In genomic region chr14:32080001-32080510, GRCh38 we compare ENCODE assay signal across 22 cellular contexts. TPM values are rescaled to one million over a fixed set of nuclear protein-coding genes. Genes with fewer than 3 reads are reported as not detected.
DNase-seq lines count a peak whose midpoint lies in the region; FAIRE-seq and TF ChIP-seq lines count a peak whose summit lies in the region.
"Had no signal": no experiment of that assay in that cellular context is flagged by ENCODE, and none has a peak within 500 bp of the region (broad histone marks: within the 10 kb centered on the region; RNA-seq: fewer than 3 reads in every experiment).

No MANE protein-coding gene starts in this region.

- TF ChIP-seq POLR2A in breast epithelium (IDR thresholded peaks at IDR 0.05): no peak

- POLR2A ChIA-PET in MCF 10A (lab: Yijun Ruan, JAX): interaction anchor here (0.7 to 1.8 kb wide), 7 partner anchors 11 to 142 kb away, joined by 3 to 6 read pairs (median 4); partner anchors contain the start of gene RNU6-8

- no peaks in the 10 kb centered on the region for H3K9me3 Mint-ChIP-seq in MCF 10A (ENCODE audit: unreplicated experiment)
- H3K9me3 Mint-ChIP-seq in type B pancreatic cell: peaks cover 4% of the 10 kb centered on the region
- H3K9me3 Mint-ChIP-seq: activated CD4-positive, alpha-beta memory T cell treated with anti-CD3 and anti-CD28 coated beads for 36 hours; activated T-cell treated with anti-CD3 and anti-CD28 coated beads, Interleukin-2, amount 50 U/mL, for 4 hours had no signal

- H3K27ac Mint-ChIP-seq in MCF 10A (ENCODE audit: low read depth, unreplicated experiment) (no peak overlapping the region), type B pancreatic cell (no peak overlapping the region)
- H3K27ac Mint-ChIP-seq: activated CD4-positive, alpha-beta memory T cell treated with anti-CD3 and anti-CD28 coated beads for 36 hours had no signal

- H3K9me3 ChIP-seq in breast epithelium (no peaks in the 10 kb centered on the region), kidney (ENCODE audit: control insufficient read depth in 1 of 2, low read length in 2 of 2) (no peaks in the 10 kb centered on the region)
- H3K9me3 ChIP-seq: psoas muscle, tibial artery had no signal

- no TSS peak for BruUV-seq in MCF 10A (replicated peaks; lab: Mats Ljungman, UMichigan)

- H3K27me3 Mint-ChIP-seq in MCF 10A (ENCODE audit: insufficient read depth, unreplicated experiment) (no peaks in the 10 kb centered on the region), type B pancreatic cell (no peaks in the 10 kb centered on the region)

- intact Hi-C loops in MCF 10A (cut with micrococcal nuclease) (no loop called here), breast epithelium (cut with DNase I; ENCODE audit: low total_unique reads) (no loop called here), kidney (cut with DNase I) (no loop called here)

- peaks cover 41% of the 10 kb centered on the region for H3K4me1 Mint-ChIP-seq in MCF 10A (ENCODE audit: insufficient read depth, unreplicated experiment)
- peaks cover 46% of the 10 kb centered on the region for H3K4me1 Mint-ChIP-seq in type B pancreatic cell (ENCODE audit: unreplicated experiment)

- no peak overlapping the region for H3K9ac ChIP-seq in kidney (ENCODE audit: low read length in 2 of 2)

- H3K36me3 ChIP-seq in breast epithelium (no peaks in the 10 kb centered on the region), kidney (ENCODE audit: control insufficient read depth in 1 of 2, insufficient read depth in 2 of 2, low read length in 2 of 2) (no peaks in the 10 kb centered on the region)
- H3K36me3 ChIP-seq: tibial artery, WERI-Rb-1 had no signal

- FAIRE-seq in kidney (lab: Jason Lieb, UNC): peak; percentile 80

- H3K27ac ChIP-seq in breast epithelium: no peak overlapping the region
- no peak overlapping the region for H3K27ac ChIP-seq in kidney (ENCODE audit: low read depth in 2 of 2, low read length in 2 of 2)
- H3K27ac ChIP-seq: psoas muscle, tibial artery, WERI-Rb-1 had no signal

- CTCF ChIA-PET in MCF 10A (lab: Yijun Ruan, JAX): interaction anchor here (0.6 to 1.2 kb wide), 4 partner anchors 145 to 175 kb away, joined by 3 to 4 read pairs (median 3); no protein-coding TSS in a partner anchor

- H3K4me3 ChIP-seq in breast epithelium (no peak overlapping the region), kidney (ENCODE audit: low read length in 2 of 2) (no peak overlapping the region)

- H3K36me3 Mint-ChIP-seq in MCF 10A (ENCODE audit: insufficient read depth, unreplicated experiment): peaks cover 23% of the 10 kb centered on the region
- H3K36me3 Mint-ChIP-seq in type B pancreatic cell: peaks cover 11% of the 10 kb centered on the region

- H3K4me3 Mint-ChIP-seq in MCF 10A (ENCODE audit: unreplicated experiment) (peak overlapping the region; percentile 98), type B pancreatic cell (peak overlapping the region; percentile 41)
- H3K4me3 Mint-ChIP-seq: activated CD4-positive, alpha-beta memory T cell treated with anti-CD3 and anti-CD28 coated beads for 36 hours had no signal

- H3K4me1 ChIP-seq in breast epithelium (peaks cover 0 to 1% of the 10 kb centered on the region in 2 donors), kidney (ENCODE audit: control insufficient read depth in 1 of 2, insufficient read depth in 1 of 2, low read depth in 1 of 2, low read length in 2 of 2) (peaks cover 8 to 17% of the 10 kb centered on the region in 2 donors)

- TF ChIP-seq CTCF in MCF 10A (IDR thresholded peaks at IDR 0.05; ENCODE audit: unreplicated experiment) (no peak), breast epithelium (IDR thresholded peaks at IDR 0.05) (no peak), kidney (IDR thresholded peaks at IDR 0.05; ENCODE audit: borderline replicate concordance, extremely low read depth, insufficient read depth) (no peak), type B pancreatic cell (conservative IDR thresholded peaks at IDR 0.05) (no peak)

- H3K27me3 ChIP-seq in breast epithelium: no peaks in the 10 kb centered on the region
- H3K27me3 ChIP-seq: tibial artery had no signal

- no peak for DNase-seq in MCF 10A (ENCODE audit: unreplicated experiment)
- no peak for DNase-seq in breast epithelium (ENCODE audit: low spot score in 2 of 2)
- DNase-seq in astrocyte of the hippocampus (ENCODE audit: low read depth, low spot score): peak; percentile 34
- no peak for DNase-seq in kidney
- no peak for DNase-seq in type B pancreatic cell (ENCODE audit: extremely low spot score, unreplicated experiment)
- no peak for DNase-seq in NCI-H1105 (lab: John Stamatoyannopoulos, UW)
- no peak for DNase-seq in COLO668 (lab: John Stamatoyannopoulos, UW; ENCODE audit: unreplicated experiment)
- DNase-seq in KBM-7: no peak
- DNase-seq: 8988T; activated CD4-positive, alpha-beta memory T cell treated with anti-CD3 and anti-CD28 coated beads for 36 hours; activated T-cell treated with anti-CD3 and anti-CD28 coated beads, Interleukin-2, amount 50 U/mL, for 4 hours; caudate nucleus; CD4-positive, CD25-positive, alpha-beta regulatory T cell; foreskin melanocyte; left ventricle myocardium superior; NCI-H187; psoas muscle; Right ventricle myocardium superior; stimulated activated naive CD4-positive, alpha-beta T cell; T-helper 1 cell; tibial artery; WERI-Rb-1 had no signal

- in situ Hi-C loops in KBM-7 (cut with MboI; ENCODE audit: low pct_unique_long_range_greater_than_20kb, low sequenced_read_pairs): no loop called here

RNA-seq across cellular contexts. Expression of gene ARHGAP5, which starts 3.0 kb away (rescaled TPM):
- total RNA-seq in MCF 10A (2022): 100 TPM in 2 replicates
- total RNA-seq in breast epithelium: 100 to 1,000 TPM; 115 to 189 (median 121) TPM
- total RNA-seq in kidney: 142 TPM
- 17.7 TPM for polyA plus RNA-seq in kidney (ENCODE audit: insufficient read depth, low read depth, low replicate concordance)
- 157 and 169 TPM in 2 replicates for total RNA-seq in type B pancreatic cell (ENCODE audit: low replicate concordance)
